Comparison of ENCODE assay signal across 18 cellular contexts in genomic region chr2:95061601-95062183, GRCh38. TPM values are rescaled to one million over a fixed set of nuclear protein-coding genes. Genes with fewer than 3 reads are reported as not detected.
A peak's percentile ranks its signal among the peaks of the same experiment; 100 is the strongest.
DNase-seq lines count a peak whose midpoint lies in the region; ATAC-seq and TF ChIP-seq lines count a peak whose summit lies in the region.
"Had no signal": no experiment of that assay in that cellular context is flagged by ENCODE, and none has a peak within 500 bp of the region (broad histone marks: within the 10 kb centered on the region; RNA-seq: fewer than 3 reads in every experiment).

No MANE protein-coding gene starts in this region.

- intact Hi-C loops in activated CD4-positive, alpha-beta T cell treated with anti-CD3 and anti-CD28 coated beads, Interleukin-2, amount 10 ng/mL, durations not matched to agents 24 days and 14 days (cut with micrococcal nuclease), result no loop called here

- H3K4me1 Mint-ChIP-seq in activated CD4-positive, alpha-beta T cell treated with anti-CD3 and anti-CD28 coated beads, Interleukin-2, amount 10 ng/mL, durations not matched to agents 24 days and 14 days, result peaks cover 42% of the 10 kb centered on the region
- peaks cover 22% of the 10 kb centered on the region for H3K4me1 Mint-ChIP-seq in WTC11
- peaks cover 15% of the 10 kb centered on the region for H3K4me1 Mint-ChIP-seq in stimulated activated effector memory CD8-positive, alpha-beta T cell treated with anti-CD3 and anti-CD28 coated beads, Interleukin-12 subunit alpha, Interleukin-12 subunit beta, amount 100 ng/mL, for 72 hours
- H3K4me1 Mint-ChIP-seq: naive B cell had no signal

- H3K27ac Mint-ChIP-seq in activated CD4-positive, alpha-beta T cell treated with anti-CD3 and anti-CD28 coated beads, Interleukin-2, amount 10 ng/mL, durations not matched to agents 24 days and 14 days, result peak overlapping the region; percentile 88
- no peak overlapping the region for H3K27ac Mint-ChIP-seq in WTC11
- H3K27ac Mint-ChIP-seq in stimulated activated effector memory CD8-positive, alpha-beta T cell treated with anti-CD3 and anti-CD28 coated beads, Interleukin-12 subunit alpha, Interleukin-12 subunit beta, amount 100 ng/mL, for 72 hours, result peak overlapping the region; percentile 41
- H3K27ac Mint-ChIP-seq: dendritic cell treated with granulocyte-macrophage colony-stimulating factor and Interleukin-4, amounts not matched to agents 40 ng/mL and 50 ng/mL, for 4 days had no signal

- no peaks in the 10 kb centered on the region for H3K36me3 Mint-ChIP-seq in activated CD4-positive, alpha-beta T cell treated with anti-CD3 and anti-CD28 coated beads, Interleukin-2, amount 10 ng/mL, durations not matched to agents 24 days and 14 days (ENCODE audit: low read depth)
- H3K36me3 Mint-ChIP-seq in WTC11, result no peaks in the 10 kb centered on the region
- no peaks in the 10 kb centered on the region for H3K36me3 Mint-ChIP-seq in stimulated activated effector memory CD8-positive, alpha-beta T cell treated with anti-CD3 and anti-CD28 coated beads, Interleukin-12 subunit alpha, Interleukin-12 subunit beta, amount 100 ng/mL, for 72 hours
- H3K36me3 Mint-ChIP-seq: naive B cell, type B pancreatic cell had no signal

- CTCF ChIA-PET in WTC11 (lab: Charles Lee), result interaction anchor here (1.8 to 4.1 kb wide), 6 partner anchors 8 to 105 kb away, joined by 13 to 33 read pairs (median 24); no protein-coding TSS in a partner anchor

- no peaks in the 10 kb centered on the region for H3K9me3 Mint-ChIP-seq in activated CD4-positive, alpha-beta T cell treated with anti-CD3 and anti-CD28 coated beads, Interleukin-2, amount 10 ng/mL, durations not matched to agents 24 days and 14 days
- no peaks in the 10 kb centered on the region for H3K9me3 Mint-ChIP-seq in WTC11
- H3K9me3 Mint-ChIP-seq in stimulated activated effector memory CD8-positive, alpha-beta T cell treated with anti-CD3 and anti-CD28 coated beads, Interleukin-12 subunit alpha, Interleukin-12 subunit beta, amount 100 ng/mL, for 72 hours, result no peaks in the 10 kb centered on the region
- H3K9me3 Mint-ChIP-seq: dendritic cell treated with granulocyte-macrophage colony-stimulating factor and Interleukin-4, amounts not matched to agents 40 ng/mL and 50 ng/mL, for 4 days; naive B cell; type B pancreatic cell had no signal

- ATAC-seq in WTC11, result peak; percentile 16; the same call in 1 of the 2 replicates
- no peak for ATAC-seq in stimulated activated effector memory CD8-positive, alpha-beta T cell treated with anti-CD3 and anti-CD28 coated beads, Interleukin-12 subunit alpha, Interleukin-12 subunit beta, amount 100 ng/mL, for 72 hours
- no peak for ATAC-seq in HG03175 (IDR thresholded peaks at IDR 0.05; ENCODE audit: unreplicated experiment)
- ATAC-seq in GM18861 (IDR thresholded peaks at IDR 0.05; ENCODE audit: unreplicated experiment), result no peak

- H3K27ac ChIP-seq in cingulate gyrus (ENCODE audit: low read depth, low read length), result peak overlapping the region; percentile 81
- H3K27ac ChIP-seq: hepatocyte, left lung had no signal

- peak overlapping the region; percentile 67 for H3K4me3 Mint-ChIP-seq in activated CD4-positive, alpha-beta T cell treated with anti-CD3 and anti-CD28 coated beads, Interleukin-2, amount 10 ng/mL, durations not matched to agents 24 days and 14 days
- no peak overlapping the region for H3K4me3 Mint-ChIP-seq in WTC11
- no peak overlapping the region for H3K4me3 Mint-ChIP-seq in stimulated activated effector memory CD8-positive, alpha-beta T cell treated with anti-CD3 and anti-CD28 coated beads, Interleukin-12 subunit alpha, Interleukin-12 subunit beta, amount 100 ng/mL, for 72 hours
- H3K4me3 Mint-ChIP-seq: dendritic cell treated with granulocyte-macrophage colony-stimulating factor and Interleukin-4, amounts not matched to agents 40 ng/mL and 50 ng/mL, for 4 days; naive B cell had no signal

- no peak for TF ChIP-seq CTCF in WTC11 (IDR thresholded peaks at IDR 0.05)

- no peaks in the 10 kb centered on the region for H3K27me3 Mint-ChIP-seq in activated CD4-positive, alpha-beta T cell treated with anti-CD3 and anti-CD28 coated beads, Interleukin-2, amount 10 ng/mL, durations not matched to agents 24 days and 14 days
- no peaks in the 10 kb centered on the region; the same call in 1 of the 2 replicates for H3K27me3 Mint-ChIP-seq in WTC11 (ENCODE audit: low read depth)
- H3K27me3 Mint-ChIP-seq: dendritic cell treated with granulocyte-macrophage colony-stimulating factor and Interleukin-4, amounts not matched to agents 40 ng/mL and 50 ng/mL, for 4 days; naive B cell had no signal

- DNase-seq in activated CD4-positive, alpha-beta T cell treated with anti-CD3 and anti-CD28 coated beads, Interleukin-2, amount 10 ng/mL, durations not matched to agents 24 days and 14 days, result peak; percentile 77
- DNase-seq in activated CD4-positive, alpha-beta T cell treated with anti-CD3 and anti-CD28 coated beads, Interleukin-2, amount 50 U/mL, for 4 hours, result no peak
- DNase-seq in WTC11 (ENCODE audit: low spot score) (no peak), NCI-H69 (lab: John Stamatoyannopoulos, UW) (no peak)
- DNase-seq in stimulated activated effector memory CD8-positive, alpha-beta T cell treated with anti-CD3 and anti-CD28 coated beads, Interleukin-12 subunit alpha, Interleukin-12 subunit beta, amount 100 ng/mL, for 72 hours (ENCODE audit: low spot score in 2 of 2), result no peak
- DNase-seq: left lung, naive B cell, NCI-H2029, NCI-H526 treated with DMSO at 0.1 percent for 48 hours had no signal

- POLR2A ChIA-PET in WTC11 (lab: Charles Lee), result no interaction called here

TF ChIP-seq in WTC11, 78 proteins besides CTCF, POLR2A, EP300 and RAD21 (continues in another document):
- TF ChIP-seq AR (CRISPR knock-in tag; IDR thresholded peaks at IDR 0.05) (no peak), ZNF423 (CRISPR knock-in tag; IDR thresholded peaks at IDR 0.05) (no peak), PREB (CRISPR knock-in tag; IDR thresholded peaks at IDR 0.05; ENCODE audit: borderline replicate concordance) (no peak), MLX (CRISPR knock-in tag; IDR thresholded peaks at IDR 0.05) (no peak), TEAD4 (CRISPR knock-in tag; IDR thresholded peaks at IDR 0.05) (no peak), ZNF317 (CRISPR knock-in tag; IDR thresholded peaks at IDR 0.05; ENCODE audit: borderline replicate concordance, low read depth) (no peak), ERG (CRISPR knock-in tag; IDR thresholded peaks at IDR 0.05) (no peak), ELF4 (CRISPR knock-in tag; IDR thresholded peaks at IDR 0.05; ENCODE audit: low read depth) (no peak), ETV6 (CRISPR knock-in tag; IDR thresholded peaks at IDR 0.05) (no peak)

RNA-seq across cellular contexts. Expression of gene MAL, which starts 36.2 kb away (rescaled TPM):
- 166 and 167 TPM in 2 replicates for total RNA-seq in activated CD4-positive, alpha-beta T cell treated with anti-CD3 and anti-CD28 coated beads, Interleukin-2, amount 10 ng/mL, durations not matched to agents 24 days and 14 days
- total RNA-seq in WTC11 (2021), result 0.22 to 0.39 TPM in 2 of 3 replicates, not detected in the other
- total RNA-seq: A172, fibroblast of lung, RPMI7951 had no signal

RNA-seq across cellular contexts. Expression of gene MRPS5, which starts 59.9 kb away (rescaled TPM):
- total RNA-seq in activated CD4-positive, alpha-beta T cell treated with anti-CD3 and anti-CD28 coated beads, Interleukin-2, amount 10 ng/mL, durations not matched to agents 24 days and 14 days, result 97.4 and 103 TPM in 2 replicates
- 60.4 to 70.3 TPM (median 62.2 TPM) in 3 replicates for total RNA-seq in WTC11 (2021)

Comparison
In these comparisons a context has a peak if more than half of its experiments do, and no peak if none do; other contexts are left out.
1. RNA of gene MAL, which starts 36.2 kb away (total RNA-seq): 166 to 167 TPM in activated CD4-positive, alpha-beta T cell treated with anti-CD3 and anti-CD28 coated beads, Interleukin-2, amount 10 ng/mL, durations not matched to agents 24 days and 14 days; 0.22 to 0.39 TPM in WTC11; every median in the first group is over 100 times any median in the second.